ENCODE assay signal across 22 cellular contexts in the genomic region with DNA sequence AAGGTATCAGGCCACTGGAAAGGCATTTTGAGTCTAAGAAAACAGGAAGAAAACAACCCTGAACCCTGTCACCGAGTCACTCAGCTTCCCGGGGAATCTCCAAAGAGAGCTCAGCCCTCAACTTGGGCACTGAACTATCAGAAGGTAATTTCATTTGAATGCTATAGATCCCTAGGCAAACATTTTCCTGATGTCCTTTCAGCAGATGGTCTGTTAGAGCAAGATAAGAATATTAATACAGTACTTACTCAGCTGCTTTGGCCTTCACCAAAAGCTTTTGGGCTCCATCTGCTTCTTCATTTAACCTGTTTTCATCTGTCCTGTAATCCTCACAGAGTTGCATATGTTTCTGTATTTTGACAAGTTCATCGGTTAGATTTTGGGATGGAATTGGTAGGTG. TPM values are rescaled to one million over a fixed set of nuclear protein-coding genes. Genes with fewer than 3 reads are reported as not detected.
DNase-seq lines count a peak whose midpoint lies in the region; ATAC-seq and TF ChIP-seq lines count a peak whose summit lies in the region.
"Had no signal": no experiment of that assay in that cellular context is flagged by ENCODE, and none has a peak within 500 bp of the region (broad histone marks: within the 10 kb centered on the region; RNA-seq: fewer than 3 reads in every experiment).

No MANE protein-coding gene starts in this region.

- TF ChIP-seq POLR2A in body of pancreas (IDR thresholded peaks at IDR 0.05), result no peak

- intact Hi-C loops in body of pancreas (cut with DNase I), result no loop called here

- no peak overlapping the region for H3K27ac ChIP-seq in body of pancreas
- H3K27ac ChIP-seq: C4-2B, HL-60, PC-9, SJSA1 had no signal

- POLR2A ChIA-PET in GM10248 (lab: Yijun Ruan, JAX), result no interaction called here

- ATAC-seq in SK-N-SH treated with all-trans-retinoic acid at 6 μM for 48 hours, result no peak
- ATAC-seq in stimulated activated naive CD8-positive, alpha-beta T cell treated with anti-CD3 and anti-CD28 coated beads, Interleukin-15, Interleukin-2, amounts not matched to agents 100 U/mL and 50 U/mL, for 24 hours, result no peak
- ATAC-seq in body of pancreas, result no peak
- ATAC-seq: HCT116, Right ventricle myocardium inferior had no signal

- H3K27me3 Mint-ChIP-seq in progenitor cell of endocrine pancreas, result no peaks in the 10 kb centered on the region

- H3K4me3 ChIP-seq in body of pancreas, result no peak overlapping the region
- H3K4me3 ChIP-seq: PC-9, SJSA1 had no signal

- no peaks in the 10 kb centered on the region for H3K9me3 Mint-ChIP-seq in progenitor cell of endocrine pancreas (ENCODE audit: low read depth)
- H3K9me3 Mint-ChIP-seq: IgD-negative memory B cell had no signal

- WGBS in body of pancreas, 2 donors, result 76 to 81% methylated on average over 3 of the region's 3 CpGs

- no peaks in the 10 kb centered on the region for H3K36me3 ChIP-seq in body of pancreas (replicated peaks in 1 of 2; ENCODE audit: insufficient read depth in 1 of 2, low read depth in 2 of 2)
- H3K36me3 ChIP-seq: SJSA1 had no signal

- CTCF ChIA-PET in GM10248 (lab: Yijun Ruan, JAX), result interaction anchor here (1.3 kb wide), 1 partner anchor 9 kb away, joined by 3 read pairs; no protein-coding TSS in a partner anchor

- H3K36me3 Mint-ChIP-seq in progenitor cell of endocrine pancreas (ENCODE audit: insufficient read depth), result no peaks in the 10 kb centered on the region
- H3K36me3 Mint-ChIP-seq: IgD-negative memory B cell had no signal

- no peaks in the 10 kb centered on the region for H3K9me3 ChIP-seq in body of pancreas
- H3K9me3 ChIP-seq: SJSA1 had no signal

- DNase-seq in DMS 273 treated with DMSO at 0.1 percent for 48 hours (lab: John Stamatoyannopoulos, UW) (peak; percentile 90), NCI-H524 treated with DMSO at 0.1 percent for 48 hours (lab: John Stamatoyannopoulos, UW) (peak; percentile 99), progenitor cell of endocrine pancreas (ENCODE audit: low spot score, unreplicated experiment) (no peak), GM10248 (ENCODE audit: extremely low spot score) (no peak), body of pancreas (no peak)
- DNase-seq in stimulated activated naive CD8-positive, alpha-beta T cell treated with anti-CD3 and anti-CD28 coated beads, Interleukin-15, Interleukin-2, amounts not matched to agents 100 U/mL and 50 U/mL, for 24 hours, result no peak
- DNase-seq: Calu3; NCI-H1048; NCI-H2107; NCI-H446; NCI-H526 treated with DMSO at 0.1 percent for 48 hours; NK-92 treated with Interleukin-12 subunit alpha and Interleukin-12 subunit beta, amount 100 ng/mL, for 24 hours; PC-9 had no signal

- peaks cover 34% of the 10 kb centered on the region for H3K4me1 Mint-ChIP-seq in progenitor cell of endocrine pancreas (ENCODE audit: low read depth)
- H3K4me1 Mint-ChIP-seq: B cell had no signal

- H3K27ac Mint-ChIP-seq in progenitor cell of endocrine pancreas, result peak overlapping the region; percentile 2
- H3K27ac Mint-ChIP-seq: B cell had no signal

- no peaks in the 10 kb centered on the region for H3K27me3 ChIP-seq in body of pancreas
- H3K27me3 ChIP-seq: SJSA1 had no signal

- peaks cover 18% of the 10 kb centered on the region for H3K4me1 ChIP-seq in body of pancreas

- TF ChIP-seq CTCF in progenitor cell of endocrine pancreas (IDR thresholded peaks at IDR 0.05; ENCODE audit: unreplicated experiment) (no peak), GM10248 (IDR thresholded peaks at IDR 0.05; ENCODE audit: control extremely low read depth, extremely low read depth, low read depth, missing control alignments) (no peak), body of pancreas (IDR thresholded peaks at IDR 0.05) (no peak)

- no peak overlapping the region for H3K4me3 Mint-ChIP-seq in progenitor cell of endocrine pancreas (ENCODE audit: low read depth)
- H3K4me3 Mint-ChIP-seq: B cell, IgD-negative memory B cell had no signal

TF ChIP-seq in SK-N-SH treated with all-trans-retinoic acid at 6 μM for 48 hours, 23 proteins besides CTCF, POLR2A, EP300 and RAD21:
- TF ChIP-seq CREB5 (CRISPR knock-in tag; IDR thresholded peaks at IDR 0.05; ENCODE audit: low read depth), result no peak
- 0 out of 2 replicates have a peak, but pooled peaks have one; percentile 40 for TF ChIP-seq PPARA (CRISPR knock-in tag; IDR thresholded peaks at IDR 0.05; ENCODE audit: borderline replicate concordance)
- no peak for TF ChIP-seq ZFP3 (CRISPR knock-in tag; IDR thresholded peaks at IDR 0.05)
- TF ChIP-seq RARB (CRISPR knock-in tag; IDR thresholded peaks at IDR 0.05), result no peak
- TF ChIP-seq ZNF70 (CRISPR knock-in tag; IDR thresholded peaks at IDR 0.05), result no peak
- TF ChIP-seq ZNF8 (CRISPR knock-in tag; IDR thresholded peaks at IDR 0.05), result no peak
- peak; percentile 37; the same call in 1 of the 2 replicates for TF ChIP-seq TCF4 (CRISPR knock-in tag; IDR thresholded peaks at IDR 0.05; ENCODE audit: borderline replicate concordance)
- no peak for TF ChIP-seq BACH2 (CRISPR knock-in tag; IDR thresholded peaks at IDR 0.05; ENCODE audit: borderline replicate concordance)

RNA-seq across cellular contexts. Expression of gene LAMB1, which starts 34.2 kb away (rescaled TPM):
- 275 and 307 TPM in 2 replicates for total RNA-seq in progenitor cell of endocrine pancreas
- total RNA-seq in body of pancreas, result 100 to 1,000 TPM in 1 of 2 donors, 10 to 100 TPM in 1; 91.6 to 130 TPM
- total RNA-seq: B cell; T-helper 1 cell treated with Interleukin-12 subunit alpha and Interleukin-12 subunit beta and Interleukin-4 antibody, amounts not matched to agents 30 ng/mL and 1 ng/mL, for 36 hours had no signal

Comparison
In these comparisons a context has a peak if more than half of its experiments do, and no peak if none do; other contexts are left out.
1. DNase-seq: peak in DMS 273 treated with DMSO at 0.1 percent for 48 hours (single experiment) and NCI-H524 treated with DMSO at 0.1 percent for 48 hours (single experiment); none in progenitor cell of endocrine pancreas (single experiment), stimulated activated naive CD8-positive, alpha-beta T cell treated with anti-CD3 and anti-CD28 coated beads, Interleukin-15, Interleukin-2, amounts not matched to agents 100 U/mL and 50 U/mL, for 24 hours (single experiment), GM10248 (single experiment) and body of pancreas (0 of 4).